1 cellular context compared by ENCODE assay signal in the genomic region with DNA sequence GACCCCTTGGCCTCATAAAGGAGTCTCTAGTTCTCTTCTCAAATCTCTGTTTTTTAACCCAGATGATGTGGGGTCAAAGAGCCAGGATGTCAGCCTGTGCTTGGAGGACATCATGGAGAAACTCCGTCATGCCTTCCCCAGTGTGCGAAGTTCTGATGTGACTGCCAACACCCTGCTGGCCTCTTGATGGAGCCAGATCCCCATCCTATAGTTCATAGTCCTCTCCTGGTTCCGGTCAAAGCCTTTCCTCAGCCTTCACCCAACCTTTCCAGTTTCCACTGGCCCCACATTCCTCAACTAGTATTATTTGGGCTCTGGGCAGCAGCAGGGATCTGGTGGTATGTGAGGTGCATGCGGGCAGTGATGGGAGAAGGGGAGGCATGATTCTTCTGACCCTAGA.
TF ChIP-seq lines count a peak whose summit lies in the region.

No MANE protein-coding gene starts in this region.

TF ChIP-seq in endothelial cell of umbilical vein, 7 proteins besides CTCF, POLR2A, EP300 and RAD21 (continued from another document):
- TF ChIP-seq, protein P1, sequence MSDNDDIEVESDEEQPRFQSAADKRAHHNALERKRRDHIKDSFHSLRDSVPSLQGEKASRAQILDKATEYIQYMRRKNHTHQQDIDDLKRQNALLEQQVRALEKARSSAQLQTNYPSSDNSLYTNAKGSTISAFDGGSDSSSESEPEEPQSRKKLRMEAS (IDR thresholded peaks at IDR 0.05; ENCODE audit: insufficient read depth, insufficient read length) = no peak
- TF ChIP-seq FOS (IDR thresholded peaks at IDR 0.05; ENCODE audit: borderline replicate concordance, insufficient read depth, low read length) (no peak), POLR2AphosphoS5 (IDR thresholded peaks at IDR 0.05; ENCODE audit: insufficient read depth, low read depth, low read length) (no peak), MYC (IDR thresholded peaks at IDR 0.05; ENCODE audit: low read depth, low read length) (no peak)
